Comparison of ENCODE assay signal across 8 cellular contexts in genomic region chr11:111925953-111926352, GRCh38. TPM values are rescaled to one million over a fixed set of nuclear protein-coding genes. Genes with fewer than 3 reads are reported as not detected.
DNase-seq lines count a peak whose midpoint lies in the region; ATAC-seq and TF ChIP-seq lines count a peak whose summit lies in the region.

No MANE protein-coding gene starts in this region.

- TF ChIP-seq CTCF in A673 (conservative IDR thresholded peaks at IDR 0.05; ENCODE audit: low read depth, low read length) (no peak), KMS-11 (conservative IDR thresholded peaks at IDR 0.05; ENCODE audit: low read depth, low read length) (no peak), GM13977 (IDR thresholded peaks at IDR 0.05; ENCODE audit: extremely low read depth, insufficient read depth, missing control alignments) (no peak)

- CTCF ChIA-PET in A673 (lab: Charles Lee), result no interaction called here

- H3K36me3 ChIP-seq in A673 (ENCODE audit: insufficient read depth, low read length, poor library complexity, severe bottlenecking) (no peaks in the 10 kb centered on the region), KMS-11 (ENCODE audit: insufficient read depth) (no peaks in the 10 kb centered on the region)

- no peak overlapping the region for H3K4me3 ChIP-seq in A673 (ENCODE audit: low read depth, low read length, poor library complexity, severe bottlenecking)
- H3K4me3 ChIP-seq in KMS-11 (IDR thresholded peaks at IDR 0.05; ENCODE audit: insufficient read depth, low read depth, low read length), result no peak overlapping the region

- H3K27ac ChIP-seq in A673 (ENCODE audit: low read depth, low read length, poor library complexity, severe bottlenecking), result peak overlapping the region; percentile 67
- peak overlapping the region; percentile 91 for H3K27ac ChIP-seq in KMS-11

- peaks cover 7 to 17% of the 10 kb centered on the region in 2 donors for H3K4me1 Mint-ChIP-seq in natural killer cell treated with Interleukin-12 subunit alpha and Interleukin-12 subunit beta and Interleukin-15 and Interleukin-18, amount 100 ng/mL, for 72 hours (ENCODE audit: low read depth in 2 of 2)

- H3K9me3 Mint-ChIP-seq in natural killer cell treated with Interleukin-12 subunit alpha and Interleukin-12 subunit beta and Interleukin-15 and Interleukin-18, amount 100 ng/mL, for 72 hours, result no peaks in the 10 kb centered on the region

- in situ Hi-C loops in GM13977 (cut with MboI; ENCODE audit: low pct_unique_long_range_greater_than_20kb, low sequenced_read_pairs, unreplicated experiment), result no loop called here

- intact Hi-C loops in A673 (cut with micrococcal nuclease; ENCODE audit: unreplicated experiment), result no loop called here

- POLR2A ChIA-PET in A673 (lab: Charles Lee; ENCODE audit: low non-redundant PET), result no interaction called here

- BruUV-seq in A673 (replicated peaks; lab: Mats Ljungman, UMichigan), result no TSS peak

- H3K36me3 Mint-ChIP-seq in natural killer cell treated with Interleukin-12 subunit alpha and Interleukin-12 subunit beta and Interleukin-15 and Interleukin-18, amount 100 ng/mL, for 72 hours, result no peaks in the 10 kb centered on the region

- H3K9ac ChIP-seq in KMS-11, result peak overlapping the region; percentile 66

- peaks cover 3 to 6% of the 10 kb centered on the region in 2 donors for H3K27me3 Mint-ChIP-seq in natural killer cell treated with Interleukin-12 subunit alpha and Interleukin-12 subunit beta and Interleukin-15 and Interleukin-18, amount 100 ng/mL, for 72 hours

- H3K4me1 ChIP-seq in A673 (ENCODE audit: insufficient read depth, low read length, poor library complexity, severe bottlenecking) (peaks cover 42% of the 10 kb centered on the region), KMS-11 (ENCODE audit: low read depth, poor library complexity, severe bottlenecking) (peaks cover 16% of the 10 kb centered on the region)

- no peak for DNase-seq in A673 (ENCODE audit: low spot score)
- DNase-seq in cerebellar cortex (ENCODE audit: low spot score), result peak; percentile 37
- DNase-seq in natural killer cell treated with Interleukin-12 subunit alpha and Interleukin-12 subunit beta and Interleukin-15 and Interleukin-18, amount 100 ng/mL, for 72 hours (ENCODE audit: low spot score), result no peak
- DNase-seq in stimulated activated CD4-positive, alpha-beta T cell treated with anti-CD3 and anti-CD28 coated beads, Interleukin-4, amount 100 ng/mL, for 24 hours, result no peak
- DNase-seq in GM13977 (ENCODE audit: low spot score), result no peak
- no peak for DNase-seq in hippocampal formation (lab: John Stamatoyannopoulos, UW)

- ATAC-seq in natural killer cell treated with Interleukin-12 subunit alpha and Interleukin-12 subunit beta and Interleukin-15 and Interleukin-18, amount 100 ng/mL, for 72 hours, result no peak
- no peak for ATAC-seq in HG02763 (IDR thresholded peaks at IDR 0.05; ENCODE audit: unreplicated experiment)

- peak overlapping the region; percentile 69 to 83 for H3K27ac Mint-ChIP-seq in natural killer cell treated with Interleukin-12 subunit alpha and Interleukin-12 subunit beta and Interleukin-15 and Interleukin-18, amount 100 ng/mL, for 72 hours

- no peaks in the 10 kb centered on the region for H3K79me2 ChIP-seq in KMS-11 (ENCODE audit: insufficient read depth, low read depth)

- peak overlapping the region; percentile 83 for H3K4me3 Mint-ChIP-seq in natural killer cell treated with Interleukin-12 subunit alpha and Interleukin-12 subunit beta and Interleukin-15 and Interleukin-18, amount 100 ng/mL, for 72 hours

- H3K27me3 ChIP-seq in A673 (replicated peaks; ENCODE audit: insufficient read depth, low read depth, low read length, poor library complexity) (no peaks in the 10 kb centered on the region), KMS-11 (ENCODE audit: insufficient read depth, low read depth) (no peaks in the 10 kb centered on the region)

- H2AFZ ChIP-seq in KMS-11 (ENCODE audit: low read depth), result peak overlapping the region; percentile 69

- no peaks in the 10 kb centered on the region for H4K20me1 ChIP-seq in KMS-11 (ENCODE audit: insufficient read depth)

- no peaks in the 10 kb centered on the region for H3K9me3 ChIP-seq in A673 (ENCODE audit: low read depth, low read length, poor library complexity, severe bottlenecking)

- H3K4me2 ChIP-seq in KMS-11, result peak overlapping the region; percentile 71

RNA-seq across cellular contexts. Expression of gene C11orf52, which starts 7.2 kb away (rescaled TPM):
- total RNA-seq in A673 (2021), result 1.4 and 1.5 TPM in 2 replicates
- total RNA-seq in natural killer cell treated with Interleukin-12 subunit alpha and Interleukin-12 subunit beta and Interleukin-15 and Interleukin-18, amount 100 ng/mL, for 72 hours, result not detected

RNA-seq across cellular contexts. Expression of gene DIXDC1, which starts 11.2 kb away (rescaled TPM):
- 22.4 and 24.6 TPM in 2 replicates for total RNA-seq in A673 (2021)
- 1 to 10 TPM in 1 of 2 donors, under 1 TPM in 1; 0.45 to 7.3 TPM for total RNA-seq in natural killer cell treated with Interleukin-12 subunit alpha and Interleukin-12 subunit beta and Interleukin-15 and Interleukin-18, amount 100 ng/mL, for 72 hours

RNA-seq across cellular contexts. Expression of gene HSPB2, which starts 13.4 kb away (rescaled TPM):
- not detected in 2 replicates for total RNA-seq in A673 (2021)
- total RNA-seq in natural killer cell treated with Interleukin-12 subunit alpha and Interleukin-12 subunit beta and Interleukin-15 and Interleukin-18, amount 100 ng/mL, for 72 hours, result not detected

RNA-seq across cellular contexts. Expression of gene CRYAB, which starts 14.4 kb away (rescaled TPM):
- 0.87 and 1.6 TPM in 2 replicates for total RNA-seq in A673 (2021)
- total RNA-seq in natural killer cell treated with Interleukin-12 subunit alpha and Interleukin-12 subunit beta and Interleukin-15 and Interleukin-18, amount 100 ng/mL, for 72 hours, result not detected

RNA-seq across cellular contexts. Expression of gene CFAP68, which starts 46.6 kb away (rescaled TPM):
- 16.5 and 16.9 TPM in 2 replicates for total RNA-seq in A673 (2021)
- total RNA-seq in natural killer cell treated with Interleukin-12 subunit alpha and Interleukin-12 subunit beta and Interleukin-15 and Interleukin-18, amount 100 ng/mL, for 72 hours, result 10 to 100 TPM in 1 of 2 donors, 1 to 10 TPM in 1; 8.4 to 11.8 TPM
